18 cellular contexts compared by ENCODE assay signal in the genomic region with DNA sequence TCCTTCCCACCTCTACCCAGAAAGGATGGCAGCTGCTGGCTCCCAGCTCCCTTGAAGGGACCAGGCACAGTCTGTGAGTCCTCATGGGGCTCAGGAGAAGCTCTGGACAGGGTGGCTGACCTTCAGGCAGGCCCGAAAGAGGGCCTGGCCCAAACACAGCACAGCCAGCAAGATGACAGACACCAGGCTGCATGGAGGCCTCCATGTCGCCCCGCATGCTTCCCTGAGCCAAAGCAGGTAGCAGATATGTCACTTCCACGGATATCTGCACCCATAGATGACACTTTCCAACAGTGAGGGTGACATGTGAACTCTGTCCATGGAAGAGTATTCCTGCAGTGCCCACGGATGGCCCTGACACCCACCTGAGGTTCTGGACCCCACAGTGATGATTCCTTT. TPM values are rescaled to one million over a fixed set of nuclear protein-coding genes. Genes with fewer than 3 reads are reported as not detected.
DNase-seq lines count a peak whose midpoint lies in the region; ATAC-seq, FAIRE-seq and TF ChIP-seq lines count a peak whose summit lies in the region.
"Had no signal": no experiment of that assay in that cellular context is flagged by ENCODE, and none has a peak within 500 bp of the region (broad histone marks: within the 10 kb centered on the region; RNA-seq: fewer than 3 reads in every experiment).

No MANE protein-coding gene starts in this region.

- no peaks in the 10 kb centered on the region for H4K20me1 ChIP-seq in IMR-90 (ENCODE audit: insufficient read depth, low read length)

- no peak overlapping the region for H3K4ac ChIP-seq in IMR-90 (ENCODE audit: low read depth, low read length)

- no peaks in the 10 kb centered on the region for H3K79me1 ChIP-seq in IMR-90 (ENCODE audit: low read depth in 1 of 2, low read length in 2 of 2)

- H3K4me3 Mint-ChIP-seq in T-helper 2 cell treated with Interferon-gamma antibody and Interleukin-4, amounts not matched to agents 5 μg/mL and 100 μg/mL, for 36 hours, result no peak overlapping the region
- H3K4me3 Mint-ChIP-seq: CD4-positive, alpha-beta T cell; H9 had no signal

- no peaks in the 10 kb centered on the region for H3K27me3 ChIP-seq in IMR-90 (ENCODE audit: control insufficient read depth, insufficient read depth, low read length)
- H3K27me3 ChIP-seq in stomach smooth muscle (ENCODE audit: control insufficient read depth in 1 of 2, insufficient read depth in 2 of 2, low read length in 2 of 2), result no peaks in the 10 kb centered on the region
- H3K27me3 ChIP-seq: BLaER1 treated with 17β-estradiol and CSF1 and Interleukin-3, amounts not matched to agents 10 nM and 100 nM had no signal

- no peak for TF ChIP-seq EP300 in A549 (IDR thresholded peaks at IDR 0.05)

- H2AFZ ChIP-seq in IMR-90 (replicated peaks; ENCODE audit: low read length, poor library complexity), result peak overlapping the region; percentile 58

- no peaks in the 10 kb centered on the region for H3K27me3 Mint-ChIP-seq in T-helper 2 cell treated with Interferon-gamma antibody and Interleukin-4, amounts not matched to agents 5 μg/mL and 100 μg/mL, for 36 hours (ENCODE audit: low read depth)
- H3K27me3 Mint-ChIP-seq: CD4-positive, alpha-beta T cell had no signal

- H3K4me2 ChIP-seq in A549 (no peak overlapping the region), IMR-90 (ENCODE audit: low read depth, low read length) (no peak overlapping the region)
- H3K4me2 ChIP-seq: BLaER1 treated with 17β-estradiol and CSF1 and Interleukin-3, amounts not matched to agents 10 nM and 100 nM had no signal

- H2BK15ac ChIP-seq in IMR-90 (ENCODE audit: low read depth, low read length), result no peak overlapping the region

- no TSS peak for BruUV-seq in IMR-90 (replicated peaks; lab: Mats Ljungman, UMichigan)

- no peak overlapping the region for H4K5ac ChIP-seq in IMR-90 (ENCODE audit: low read depth, low read length)

- H2BK20ac ChIP-seq in IMR-90 (ENCODE audit: low read depth, low read length), result no peak overlapping the region

- H3K27ac Mint-ChIP-seq in T-helper 2 cell treated with Interferon-gamma antibody and Interleukin-4, amounts not matched to agents 5 μg/mL and 100 μg/mL, for 36 hours, result no peak overlapping the region
- H3K27ac Mint-ChIP-seq: CD4-positive, alpha-beta T cell had no signal

- H3K9me3 ChIP-seq in A549 (no peaks in the 10 kb centered on the region), IMR-90 (ENCODE audit: control insufficient read depth, insufficient read depth, low read length) (no peaks in the 10 kb centered on the region), kidney (ENCODE audit: control insufficient read depth in 1 of 2, low read length in 2 of 2) (no peaks in the 10 kb centered on the region), stomach smooth muscle (ENCODE audit: control insufficient read depth in 2 of 2, low read length in 2 of 2) (no peaks in the 10 kb centered on the region)
- H3K9me3 ChIP-seq: BLaER1 treated with 17β-estradiol and CSF1 and Interleukin-3, amounts not matched to agents 10 nM and 100 nM had no signal

- H3K36me3 ChIP-seq in IMR-90 (ENCODE audit: control insufficient read depth, insufficient read depth, low read length) (peaks cover 15% of the 10 kb centered on the region), kidney (ENCODE audit: control insufficient read depth in 1 of 2, insufficient read depth in 2 of 2, low read length in 2 of 2) (peaks cover 0 to 8% of the 10 kb centered on the region in 2 donors), stomach smooth muscle (ENCODE audit: control insufficient read depth in 2 of 2, insufficient read depth in 2 of 2, low read length in 2 of 2) (peaks cover 4 to 8% of the 10 kb centered on the region in 2 donors)

- TF ChIP-seq POLR2A in A549 (IDR thresholded peaks at IDR 0.05; ENCODE audit: low read length), result no peak
- TF ChIP-seq POLR2A in IMR-90 (IDR thresholded peaks at IDR 0.05; ENCODE audit: low read depth, low read length), result no peak

- no peak overlapping the region for H3K18ac ChIP-seq in IMR-90 (ENCODE audit: low read depth, low read length)

- ATAC-seq in A549 (peak; percentile 6 to 12; a peak in 2 of 6 replicates), IMR-90 (ENCODE audit: low read depth) (no peak)

- H4K91ac ChIP-seq in IMR-90 (ENCODE audit: insufficient read depth, low read depth, low read length), result no peak overlapping the region

- no peak overlapping the region for H3K14ac ChIP-seq in IMR-90 (replicated peaks; ENCODE audit: low read depth, low read length)

- CTCF ChIA-PET in A549 (lab: Yijun Ruan, JAX) (interaction anchor here (1.2 to 11.8 kb wide), 4 partner anchors 39 to 203 kb away, joined by 3 to 163 read pairs (median 8); a partner anchor contains a TSS), IMR-90 (lab: Yijun Ruan, JAX) (no interaction called here)

- FAIRE-seq in A549 (lab: Jason Lieb, UNC), result no peak
- FAIRE-seq in kidney (lab: Jason Lieb, UNC), result no peak
- FAIRE-seq in GM19239 (lab: Jason Lieb, UNC), result no peak
- FAIRE-seq: G401.6, GM12891 had no signal

- H2AK9ac ChIP-seq in IMR-90 (replicated peaks; ENCODE audit: low read depth, low read length, poor library complexity), result no peak overlapping the region

- TF ChIP-seq RAD21 in A549 (conservative IDR thresholded peaks at IDR 0.05 in 1 of 2, IDR thresholded peaks at IDR 0.05 in 1 of 2), result no peak
- no peak for TF ChIP-seq RAD21 in IMR-90 (IDR thresholded peaks at IDR 0.05; ENCODE audit: low read length)

- H4K8ac ChIP-seq in IMR-90 (ENCODE audit: low read depth in 2 of 2, low read length in 2 of 2), result no peak overlapping the region

- no peak overlapping the region for H3K23ac ChIP-seq in IMR-90 (ENCODE audit: low read depth, low read length)

- DNase-seq in A549 (ENCODE audit: low read depth in 1 of 2, low spot score in 1 of 2), result no peak
- no peak for DNase-seq in IMR-90
- peak; percentile 33 for DNase-seq in kidney
- no peak for DNase-seq in GM19239 (ENCODE audit: insufficient read length, low spot score)
- no peak for DNase-seq in central memory CD4-positive, alpha-beta T cell
- DNase-seq in T-helper 2 cell treated with Interferon-gamma antibody and Interleukin-4, amounts not matched to agents 5 μg/mL and 100 μg/mL, for 36 hours (ENCODE audit: low spot score), result no peak
- DNase-seq: 8988T; ACHN; CD4-positive, alpha-beta T cell; DMS79; EL; GOT3; H9; KBM-7 had no signal

- H3K9me3 Mint-ChIP-seq in T-helper 2 cell treated with Interferon-gamma antibody and Interleukin-4, amounts not matched to agents 5 μg/mL and 100 μg/mL, for 36 hours, result no peaks in the 10 kb centered on the region
- H3K9me3 Mint-ChIP-seq: CD4-positive, alpha-beta T cell; H9 had no signal

- H3K56ac ChIP-seq in IMR-90 (ENCODE audit: extremely low read depth, insufficient read depth, low read length), result no peak overlapping the region; the same call in 1 of the 2 replicates

- H3K36me3 Mint-ChIP-seq in T-helper 2 cell treated with Interferon-gamma antibody and Interleukin-4, amounts not matched to agents 5 μg/mL and 100 μg/mL, for 36 hours (ENCODE audit: low read depth), result peaks cover 10% of the 10 kb centered on the region

- H3K9me1 ChIP-seq in IMR-90 (ENCODE audit: insufficient read depth, low read length), result no peaks in the 10 kb centered on the region

- TF ChIP-seq CTCF in A549 (IDR thresholded peaks at IDR 0.05) (no peak), IMR-90 (conservative IDR thresholded peaks at IDR 0.05; ENCODE audit: low read depth, low read length) (no peak), kidney (IDR thresholded peaks at IDR 0.05; ENCODE audit: borderline replicate concordance, extremely low read depth, insufficient read depth) (no peak)

- intact Hi-C loops in IMR-90 (cut with micrococcal nuclease), result no loop called here
- intact Hi-C loops in kidney (cut with DNase I), result loop anchor here (10.0 kb wide), 1 partner anchor 99 kb away; a partner anchor contains a TSS

- H3K9ac ChIP-seq in IMR-90 (ENCODE audit: low read depth, low read length) (no peak overlapping the region), kidney (ENCODE audit: low read length in 2 of 2) (no peak overlapping the region), stomach smooth muscle (ENCODE audit: low read length in 2 of 2) (no peak overlapping the region)
- H3K9ac ChIP-seq: BLaER1 treated with 17β-estradiol and CSF1 and Interleukin-3, amounts not matched to agents 10 nM and 100 nM had no signal

- POLR2A ChIA-PET in A549 (lab: Yijun Ruan, JAX) (no interaction called here), IMR-90 (lab: Charles Lee; ENCODE audit: unreplicated experiment) (no interaction called here)

- no peak overlapping the region for H2BK120ac ChIP-seq in IMR-90 (ENCODE audit: low read depth, low read length)

- in situ Hi-C loops in IMR-90 (cut with MboI; ENCODE audit: low sequenced_read_pairs), result loop anchor here (10.0 kb wide), 1 partner anchor 269 kb away; a partner anchor contains a TSS

- H3K4me3 ChIP-seq in A549 (no peak overlapping the region), IMR-90 (ENCODE audit: insufficient read depth, low read depth, low read length) (no peak overlapping the region), kidney (ENCODE audit: low read length in 2 of 2) (no peak overlapping the region), stomach smooth muscle (ENCODE audit: low read length in 2 of 2) (no peak overlapping the region)
- H3K4me3 ChIP-seq: BLaER1 treated with 17β-estradiol and CSF1 and Interleukin-3, amounts not matched to agents 10 nM and 100 nM had no signal

- H3K4me1 ChIP-seq in A549 (no peaks in the 10 kb centered on the region), IMR-90 (ENCODE audit: control insufficient read depth, insufficient read depth, low read length) (no peaks in the 10 kb centered on the region), kidney (ENCODE audit: control insufficient read depth in 1 of 2, insufficient read depth in 1 of 2, low read depth in 1 of 2, low read length in 2 of 2) (no peaks in the 10 kb centered on the region), stomach smooth muscle (ENCODE audit: control insufficient read depth, insufficient read depth, low read length) (peaks cover 8% of the 10 kb centered on the region)

- H2AK5ac ChIP-seq in IMR-90 (ENCODE audit: low read depth, low read length), result no peak overlapping the region

- 64% methylated on average over 4 of the region's 5 CpGs for WGBS in A549 (ENCODE audit: missing lambda C conversion rate)
- WGBS in IMR-90 (ENCODE audit: extremely low coverage in 2 of 2, insufficient read length in 1 of 2), 2 experiments, result 60% methylated on average over 2 of the region's 5 CpGs; no CpG with 5 or more reads in 1 of the 2 experiments

- dilution Hi-C loops in IMR-90 (cut with HindIII; ENCODE audit: low sequenced_read_pairs, unreplicated experiment), result no loop called here

- no peak overlapping the region for H2BK5ac ChIP-seq in IMR-90 (ENCODE audit: low read depth, low read length, poor library complexity, severe bottlenecking)

- no peak overlapping the region for H3K27ac ChIP-seq in A549
- H3K27ac ChIP-seq in IMR-90 (ENCODE audit: insufficient read depth, low read length), result no peak overlapping the region
- H3K27ac ChIP-seq in kidney (ENCODE audit: low read depth in 2 of 2, low read length in 2 of 2), result no peak overlapping the region
- H3K27ac ChIP-seq in stomach smooth muscle (ENCODE audit: low read length), result peak overlapping the region; percentile 62
- H3K27ac ChIP-seq: BLaER1 treated with 17β-estradiol and CSF1 and Interleukin-3, amounts not matched to agents 10 nM and 100 nM had no signal

- H3K4me1 Mint-ChIP-seq in T-helper 2 cell treated with Interferon-gamma antibody and Interleukin-4, amounts not matched to agents 5 μg/mL and 100 μg/mL, for 36 hours (ENCODE audit: low read depth), result no peaks in the 10 kb centered on the region
- H3K4me1 Mint-ChIP-seq: H9 had no signal

RNA-seq across cellular contexts. Expression of a gene that starts 18.4 kb away (rescaled TPM):
- 38.6 and 42.0 TPM in 2 replicates for polyA plus RNA-seq in A549 (2011; rRNA removed)
- 31.9 and 33.7 TPM in 2 replicates for polyA plus RNA-seq in A549 (2012; cell fraction: cytosol; rRNA removed)
- 27.3 and 28.0 TPM in 2 replicates for polyA plus RNA-seq in A549 (2012; cell fraction: nucleus; rRNA removed)
- 39.8 to 44.6 TPM (median 41.0 TPM) in 3 replicates for polyA plus RNA-seq in A549 (2017; fragmentation: RNase III; extraction: RNeasy Plus Mini Kit Qiagen cat#74134 plus additional on column Dnase treatment)
- 52.9 and 72.1 TPM in 2 replicates for polyA minus RNA-seq in A549 (2011; rRNA and poly(A)+ RNA removed)
- 43.0 and 62.6 TPM in 2 replicates for total RNA-seq in IMR-90 (2012; rRNA removed)
- 30.0 and 32.5 TPM in 2 replicates for polyA plus RNA-seq in IMR-90 (2012; rRNA removed)
- 24.4 and 33.2 TPM in 2 replicates for polyA plus RNA-seq in IMR-90 (2012; cell fraction: cytosol; rRNA removed)
- polyA plus RNA-seq in IMR-90 (2012; cell fraction: nucleus; rRNA removed; ENCODE audit: low replicate concordance), result 19.3 and 23.2 TPM in 2 replicates
- total RNA-seq in kidney, result 37.5 TPM
- 17.7 TPM for polyA plus RNA-seq in kidney (ENCODE audit: insufficient read depth, low read depth, low replicate concordance)

RNA-seq across cellular contexts. Expression of a gene that starts 18.7 kb away (rescaled TPM):
- polyA plus RNA-seq in A549 (2011; rRNA removed) (385 and 399 TPM in 2 replicates), A549 (2017; fragmentation: RNase III; extraction: RNeasy Plus Mini Kit Qiagen cat#74134 plus additional on column Dnase treatment) (304 to 315 TPM (median 309 TPM) in 3 replicates), IMR-90 (2012; rRNA removed) (242 and 249 TPM in 2 replicates), kidney (ENCODE audit: insufficient read depth, low read depth, low replicate concordance) (186 TPM)
- polyA plus RNA-seq in A549 (2012; cell fraction: cytosol; rRNA removed), result 419 and 463 TPM in 2 replicates
- polyA plus RNA-seq in A549 (2012; cell fraction: nucleus; rRNA removed), result 147 and 348 TPM in 2 replicates
- 123 and 143 TPM in 2 replicates for polyA minus RNA-seq in A549 (2011; rRNA and poly(A)+ RNA removed)
- total RNA-seq in IMR-90 (2012; rRNA removed) (35.0 and 36.6 TPM in 2 replicates), kidney (181 TPM)
- 138 and 343 TPM in 2 replicates for polyA plus RNA-seq in IMR-90 (2012; cell fraction: cytosol; rRNA removed)
- polyA plus RNA-seq in IMR-90 (2012; cell fraction: nucleus; rRNA removed; ENCODE audit: low replicate concordance), result 38.2 and 99.5 TPM in 2 replicates

RNA-seq across cellular contexts. Expression of a gene that starts 22.1 kb away (rescaled TPM):
- polyA plus RNA-seq in A549 (2011; rRNA removed), result 15.1 and 22.0 TPM in 2 replicates
- polyA plus RNA-seq in A549 (2012; cell fraction: cytosol; rRNA removed), result 48.6 and 61.0 TPM in 2 replicates
- 52.9 and 64.2 TPM in 2 replicates for polyA plus RNA-seq in A549 (2012; cell fraction: nucleus; rRNA removed)
- polyA plus RNA-seq in A549 (2017; fragmentation: RNase III; extraction: RNeasy Plus Mini Kit Qiagen cat#74134 plus additional on column Dnase treatment), result 52.8 to 62.8 TPM (median 53.8 TPM) in 3 replicates
- 9.5 and 21.0 TPM in 2 replicates for polyA minus RNA-seq in A549 (2011; rRNA and poly(A)+ RNA removed)
- total RNA-seq in IMR-90 (2012; rRNA removed), result 25.5 and 32.5 TPM in 2 replicates
- 42.2 and 43.5 TPM in 2 replicates for polyA plus RNA-seq in IMR-90 (2012; rRNA removed)
- polyA plus RNA-seq in IMR-90 (2012; cell fraction: cytosol; rRNA removed), result 24.2 and 30.0 TPM in 2 replicates
- 59.8 and 62.4 TPM in 2 replicates for polyA plus RNA-seq in IMR-90 (2012; cell fraction: nucleus; rRNA removed; ENCODE audit: low replicate concordance)
- 48.6 TPM for total RNA-seq in kidney
- polyA plus RNA-seq in kidney (ENCODE audit: insufficient read depth, low read depth, low replicate concordance), result 48.7 TPM

RNA-seq across cellular contexts. Expression of a gene that starts 28.2 kb away (rescaled TPM):
- not detected in 2 replicates for polyA plus RNA-seq in A549 (2011; rRNA removed)
- polyA plus RNA-seq in A549 (2012; cell fraction: cytosol; rRNA removed), result 0.05 TPM in 1 of 2 replicates, not detected in the other
- 0.31 and 0.54 TPM in 2 replicates for polyA plus RNA-seq in A549 (2012; cell fraction: nucleus; rRNA removed)
- not detected in 3 replicates for polyA plus RNA-seq in A549 (2017; fragmentation: RNase III; extraction: RNeasy Plus Mini Kit Qiagen cat#74134 plus additional on column Dnase treatment)
- polyA minus RNA-seq in A549 (2011; rRNA and poly(A)+ RNA removed), result not detected in 2 replicates
- total RNA-seq in IMR-90 (2012; rRNA removed), result 0.28 and 0.54 TPM in 2 replicates
- 3.0 and 4.9 TPM in 2 replicates for polyA plus RNA-seq in IMR-90 (2012; rRNA removed)
- 1.2 and 6.5 TPM in 2 replicates for polyA plus RNA-seq in IMR-90 (2012; cell fraction: cytosol; rRNA removed)
- 0.37 and 2.0 TPM in 2 replicates for polyA plus RNA-seq in IMR-90 (2012; cell fraction: nucleus; rRNA removed; ENCODE audit: low replicate concordance)
- 5.9 TPM for total RNA-seq in kidney
- 1.2 TPM for polyA plus RNA-seq in kidney (ENCODE audit: insufficient read depth, low read depth, low replicate concordance)
- total RNA-seq: CD4-positive, alpha-beta T cell; H9 had no signal

RNA-seq across cellular contexts. Expression of a gene that starts 38.3 kb away (rescaled TPM):
- polyA plus RNA-seq in A549 (2011; rRNA removed) (not detected in 2 replicates), A549 (2017; fragmentation: RNase III; extraction: RNeasy Plus Mini Kit Qiagen cat#74134 plus additional on column Dnase treatment) (not detected in 3 replicates), IMR-90 (2012; rRNA removed) (0.19 and 0.21 TPM in 2 replicates), kidney (ENCODE audit: insufficient read depth, low read depth, low replicate concordance) (not detected)
- not detected in 2 replicates for polyA plus RNA-seq in A549 (2012; cell fraction: cytosol; rRNA removed)
- not detected in 2 replicates for polyA plus RNA-seq in A549 (2012; cell fraction: nucleus; rRNA removed)
- polyA minus RNA-seq in A549 (2011; rRNA and poly(A)+ RNA removed), result not detected in 2 replicates
- total RNA-seq in IMR-90 (2012; rRNA removed) (under 0.01 TPM in 1 of 2 replicates, not detected in the other), kidney (not detected)
- 0.13 and 0.22 TPM in 2 replicates for polyA plus RNA-seq in IMR-90 (2012; cell fraction: cytosol; rRNA removed)
- 0.12 and 0.28 TPM in 2 replicates for polyA plus RNA-seq in IMR-90 (2012; cell fraction: nucleus; rRNA removed; ENCODE audit: low replicate concordance)
- total RNA-seq: CD4-positive, alpha-beta T cell had no signal
